26 cellular contexts compared by ENCODE assay signal in the genomic region with DNA sequence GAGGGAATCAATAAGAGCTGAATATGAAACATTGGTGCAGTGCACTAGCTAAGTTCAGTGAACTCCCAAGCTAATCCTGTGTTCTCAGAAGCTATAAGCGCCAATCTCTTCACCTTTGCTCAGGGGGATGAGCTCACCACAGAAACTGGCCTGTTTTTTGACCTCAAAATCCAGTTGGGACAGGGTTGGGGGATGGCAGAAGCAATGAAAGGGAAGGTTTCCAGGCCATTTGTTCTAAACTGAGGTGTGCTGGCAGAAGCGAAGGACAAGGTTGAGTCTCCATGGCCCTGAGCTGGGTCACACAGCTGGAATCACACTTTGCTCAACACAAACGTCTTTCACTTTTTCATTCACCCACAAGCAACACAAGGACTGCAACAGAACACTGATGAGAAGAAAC.
"Had no signal": no experiment of that assay in that cellular context is flagged by ENCODE, and none has a peak within 500 bp of the region (broad histone marks: within the 10 kb centered on the region; RNA-seq: fewer than 3 reads in every experiment).

No MANE protein-coding gene starts in this region.

- H3K27me3 ChIP-seq: gastroesophageal sphincter, heart right ventricle, neural progenitor cell, pancreas, tibial artery had no signal

- DNase-seq: activated CD4-positive, alpha-beta T cell treated with anti-CD3 and anti-CD28 coated beads, Interleukin-2, amount 10 ng/mL, durations not matched to agents 24 days and 14 days; activated CD8-positive, alpha-beta memory T cell treated with anti-CD3 and anti-CD28 coated beads, Interleukin-2, amount 50 U/mL, for 4 hours; activated effector memory CD4-positive, alpha-beta T cell treated with Interleukin-2 at 50 U/mL for 16 hours; activated naive CD4-positive, alpha-beta T cell treated with anti-CD3 and anti-CD28 coated beads, Interleukin-2, amount 10 ng/mL, durations not matched to agents 7 days and 5 days; activated naive CD8-positive, alpha-beta T cell treated with anti-CD3 and anti-CD28 coated beads, Interleukin-2, amount 50 U/mL, for 24 hours; activated T-cell treated with anti-CD3 and anti-CD28 coated beads, Interleukin-2, amount 50 U/mL, for 48 hours; anterior cingulate cortex; cortex of kidney; effector CD4-positive, alpha-beta T cell; heart right ventricle; left cardiac atrium; midbrain; pancreas; stimulated activated CD4-positive, alpha-beta T cell treated with anti-CD3 and anti-CD28 coated beads, Interleukin-12 subunit alpha, Interleukin-12 subunit beta, amount 100 ng/mL, for 4 hours; stimulated activated CD4-positive, alpha-beta T cell treated with anti-CD3 and anti-CD28 coated beads, Interleukin-1b, Interleukin-23, amount 100 ng/mL, for 48 hours; stimulated activated CD8-positive, alpha-beta memory T cell treated with anti-CD3 and anti-CD28 coated beads, Interleukin-4, amount 100 ng/mL, for 48 hours; stimulated activated naive CD4-positive, alpha-beta T cell; T-helper 1 cell; T-helper 9 cell; tibial artery had no signal

- H3K9me3 Mint-ChIP-seq: activated CD4-positive, alpha-beta T cell treated with anti-CD3 and anti-CD28 coated beads, Interleukin-2, amount 10 ng/mL, durations not matched to agents 24 days and 14 days; activated naive CD8-positive, alpha-beta T cell treated with anti-CD3 and anti-CD28 coated beads, Interleukin-2, amount 50 U/mL, for 24 hours; brain; neural progenitor cell had no signal

- H3K4me1 ChIP-seq: gastroesophageal sphincter, heart right ventricle, pancreas, tibial artery had no signal

- H3K27ac Mint-ChIP-seq: activated CD4-positive, alpha-beta T cell treated with anti-CD3 and anti-CD28 coated beads, Interleukin-2, amount 10 ng/mL, durations not matched to agents 24 days and 14 days; activated naive CD4-positive, alpha-beta T cell treated with anti-CD3 and anti-CD28 coated beads, Interleukin-2, amount 10 ng/mL, durations not matched to agents 7 days and 5 days; activated naive CD8-positive, alpha-beta T cell treated with anti-CD3 and anti-CD28 coated beads, Interleukin-2, amount 50 U/mL, for 24 hours; brain; neural progenitor cell had no signal

- H3K9me3 ChIP-seq: gastroesophageal sphincter, heart right ventricle, pancreas, tibial artery had no signal

- H3K4me2 ChIP-seq: neural progenitor cell had no signal

- H2AFZ ChIP-seq: neural progenitor cell had no signal

- H3K36me3 ChIP-seq: gastroesophageal sphincter, heart right ventricle, neural progenitor cell, pancreas, tibial artery had no signal

- H3K4me1 Mint-ChIP-seq: activated CD4-positive, alpha-beta T cell treated with anti-CD3 and anti-CD28 coated beads, Interleukin-2, amount 10 ng/mL, durations not matched to agents 24 days and 14 days; activated naive CD4-positive, alpha-beta T cell treated with anti-CD3 and anti-CD28 coated beads, Interleukin-2, amount 10 ng/mL, durations not matched to agents 7 days and 5 days; activated naive CD8-positive, alpha-beta T cell treated with anti-CD3 and anti-CD28 coated beads, Interleukin-2, amount 50 U/mL, for 24 hours; central memory CD8-positive, alpha-beta T cell had no signal

- H3K27me3 Mint-ChIP-seq: activated CD4-positive, alpha-beta T cell treated with anti-CD3 and anti-CD28 coated beads, Interleukin-2, amount 10 ng/mL, durations not matched to agents 24 days and 14 days; activated naive CD4-positive, alpha-beta T cell treated with anti-CD3 and anti-CD28 coated beads, Interleukin-2, amount 10 ng/mL, durations not matched to agents 7 days and 5 days; activated naive CD8-positive, alpha-beta T cell treated with anti-CD3 and anti-CD28 coated beads, Interleukin-2, amount 50 U/mL, for 24 hours; brain; central memory CD8-positive, alpha-beta T cell had no signal

- H3K36me3 Mint-ChIP-seq: activated naive CD4-positive, alpha-beta T cell treated with anti-CD3 and anti-CD28 coated beads, Interleukin-2, amount 10 ng/mL, durations not matched to agents 7 days and 5 days; brain; neural progenitor cell had no signal

- H3K4me3 Mint-ChIP-seq: activated CD4-positive, alpha-beta T cell treated with anti-CD3 and anti-CD28 coated beads, Interleukin-2, amount 10 ng/mL, durations not matched to agents 24 days and 14 days; activated naive CD4-positive, alpha-beta T cell treated with anti-CD3 and anti-CD28 coated beads, Interleukin-2, amount 10 ng/mL, durations not matched to agents 7 days and 5 days; activated naive CD8-positive, alpha-beta T cell treated with anti-CD3 and anti-CD28 coated beads, Interleukin-2, amount 50 U/mL, for 24 hours; brain; central memory CD8-positive, alpha-beta T cell; neural progenitor cell had no signal

- H3K27ac ChIP-seq: gastroesophageal sphincter, heart right ventricle, neural progenitor cell, pancreas, tibial artery had no signal

- ATAC-seq: activated naive CD8-positive, alpha-beta T cell treated with anti-CD3 and anti-CD28 coated beads, Interleukin-2, amount 50 U/mL, for 24 hours; esophagus mucosa; gastroesophageal sphincter; heart right ventricle; left cardiac atrium; pancreas had no signal

- H3K4me3 ChIP-seq: gastroesophageal sphincter, heart right ventricle, lung, neural progenitor cell, pancreas, tibial artery had no signal
